24 cellular contexts compared by ENCODE assay signal in the genomic region with DNA sequence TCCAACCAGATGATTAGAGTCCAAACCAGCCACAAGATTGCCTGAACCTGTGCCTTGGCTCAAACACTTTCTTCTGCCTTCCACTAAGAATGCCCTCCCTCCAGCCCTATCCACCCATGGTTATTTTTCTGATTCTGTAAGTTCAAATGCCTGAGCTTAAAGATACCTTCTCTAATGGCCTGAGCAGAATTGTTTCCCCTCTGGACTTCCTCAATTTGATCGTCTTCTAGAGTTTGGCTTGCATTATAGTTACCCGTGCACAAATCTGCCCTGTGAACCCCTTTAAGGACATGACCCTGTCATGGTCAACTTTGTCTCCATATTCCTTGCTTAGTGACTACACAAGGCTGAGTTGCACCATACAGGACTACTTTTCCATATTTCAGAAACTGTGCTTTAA.
DNase-seq lines count a peak whose midpoint lies in the region; ATAC-seq and TF ChIP-seq lines count a peak whose summit lies in the region.
"Had no signal": no experiment of that assay in that cellular context is flagged by ENCODE, and none has a peak within 500 bp of the region (broad histone marks: within the 10 kb centered on the region; RNA-seq: fewer than 3 reads in every experiment).

No MANE protein-coding gene starts in this region.

- peak overlapping the region; percentile 34 for H3K27ac Mint-ChIP-seq in CD8-positive, alpha-beta T cell
- peak overlapping the region; percentile 40 to 59 for H3K27ac Mint-ChIP-seq in T-cell
- H3K27ac Mint-ChIP-seq in neural crest cell (ENCODE audit: unreplicated experiment) = peak overlapping the region; percentile 22
- H3K27ac Mint-ChIP-seq: type B pancreatic cell had no signal

- no peaks in the 10 kb centered on the region for H3K9me3 ChIP-seq in CD8-positive, alpha-beta T cell (ENCODE audit: low read length)
- H3K9me3 ChIP-seq: left ventricle myocardium inferior had no signal

- no peaks in the 10 kb centered on the region for H3K36me3 ChIP-seq in CD8-positive, alpha-beta T cell (ENCODE audit: insufficient read depth, low read length)
- H3K36me3 ChIP-seq: left ventricle myocardium inferior had no signal

- no peak overlapping the region for H3K4me3 Mint-ChIP-seq in CD8-positive, alpha-beta T cell
- H3K4me3 Mint-ChIP-seq in T-cell (peak overlapping the region in 1 of 3 donors; percentile 52), neural crest cell (no peak overlapping the region)
- H3K4me3 Mint-ChIP-seq: CD14-positive monocyte, type B pancreatic cell had no signal

- no peaks in the 10 kb centered on the region for H3K9me3 Mint-ChIP-seq in CD8-positive, alpha-beta T cell
- H3K9me3 Mint-ChIP-seq in T-cell (peaks cover 0 to 5% (median 0%) of the 10 kb centered on the region in 3 donors), neural crest cell (peaks cover 6% of the 10 kb centered on the region)
- H3K9me3 Mint-ChIP-seq: activated naive CD4-positive, alpha-beta T cell treated with anti-CD3 and anti-CD28 coated beads, Interleukin-2, amount 10 ng/mL, durations not matched to agents 7 days and 5 days had no signal

- POLR2A ChIA-PET in CD8-positive, alpha-beta T cell (lab: Charles Lee) = interaction anchor here (13.1 kb wide), 1 partner anchor 21 kb away, joined by 151 read pairs; no protein-coding TSS in a partner anchor
- POLR2A ChIA-PET in T-cell (lab: Charles Lee) = interaction anchor here in 1 of 2 donors (0.8 kb wide), 1 partner anchor 20 kb away, joined by 3 read pairs; no protein-coding TSS in a partner anchor

- CTCF ChIA-PET in CD8-positive, alpha-beta T cell (lab: Charles Lee) = interaction anchor here (0.6 to 4.4 kb wide), 6 partner anchors 21 to 497 kb away, joined by 3 to 21 read pairs (median 3); no protein-coding TSS in a partner anchor
- CTCF ChIA-PET in T-cell (lab: Charles Lee) = no interaction called here

- intact Hi-C loops in CD8-positive, alpha-beta T cell (cut with DNase I, micrococcal nuclease) = loop anchor here (5.0 kb wide), 4 partner anchors 37 to 407 kb away; no protein-coding TSS in a partner anchor
- intact Hi-C loops in posterior vena cava (cut with DNase I) = no loop called here

- H3K27me3 ChIP-seq in CD8-positive, alpha-beta T cell (ENCODE audit: insufficient read depth, low read length) = no peaks in the 10 kb centered on the region

- H3K4me1 ChIP-seq in CD8-positive, alpha-beta T cell (ENCODE audit: insufficient read depth, low read length) = peaks cover 67% of the 10 kb centered on the region

- H3K27me3 Mint-ChIP-seq in CD8-positive, alpha-beta T cell (ENCODE audit: low read depth) = no peaks in the 10 kb centered on the region
- H3K27me3 Mint-ChIP-seq in T-cell (no peaks in the 10 kb centered on the region), neural crest cell (ENCODE audit: low read depth) (peaks cover 9% of the 10 kb centered on the region)
- H3K27me3 Mint-ChIP-seq: activated naive CD4-positive, alpha-beta T cell treated with anti-CD3 and anti-CD28 coated beads, Interleukin-2, amount 10 ng/mL, durations not matched to agents 7 days and 5 days; activated T-helper 17 cell treated with anti-CD3 and anti-CD28 coated beads, Interleukin-2, amount 50 U/mL, for 72 hours; type B pancreatic cell had no signal

- H3K4me1 Mint-ChIP-seq in CD8-positive, alpha-beta T cell (ENCODE audit: low read depth) = peaks cover 82% of the 10 kb centered on the region
- H3K4me1 Mint-ChIP-seq in T-cell = peaks cover 74 to 87% (median 78%) of the 10 kb centered on the region in 3 donors
- H3K4me1 Mint-ChIP-seq in neural crest cell = peaks cover 30% of the 10 kb centered on the region

- H3K4me3 ChIP-seq in CD8-positive, alpha-beta T cell (ENCODE audit: low read depth, low read length) = no peak overlapping the region
- H3K4me3 ChIP-seq: left ventricle myocardium inferior had no signal

- no peaks in the 10 kb centered on the region for H3K36me3 Mint-ChIP-seq in CD8-positive, alpha-beta T cell
- H3K36me3 Mint-ChIP-seq in T-cell (peaks cover 5% of the 10 kb centered on the region), neural crest cell (ENCODE audit: low read depth) (no peaks in the 10 kb centered on the region)
- H3K36me3 Mint-ChIP-seq: CD14-positive monocyte, type B pancreatic cell had no signal

- no peak for TF ChIP-seq CTCF in CD8-positive, alpha-beta T cell (IDR thresholded peaks at IDR 0.05)
- TF ChIP-seq CTCF in neural crest cell (conservative IDR thresholded peaks at IDR 0.05) = no peak

- DNase-seq in NOMO-1 treated with DMSO at 0.1 percent for 48 hours (lab: John Stamatoyannopoulos, UW; ENCODE audit: unreplicated experiment) (peak; percentile 29), NOMO-1 treated with dmso at 0.1 percent for 144 hours (lab: John Stamatoyannopoulos, UW; ENCODE audit: unreplicated experiment) (no peak), T-cell (no peak), neural crest cell (ENCODE audit: low read depth, low spot score) (no peak), posterior vena cava (ENCODE audit: low spot score) (no peak), NCI-H524 treated with DMSO at 0.1 percent for 48 hours (lab: John Stamatoyannopoulos, UW) (no peak)
- no peak for DNase-seq in CD8-positive, alpha-beta T cell
- DNase-seq: 8988T; activated CD4-positive, alpha-beta T cell treated with anti-CD3 and anti-CD28 coated beads for 1 hour; head of caudate nucleus; islet precursor cell; left ventricle myocardium inferior; NCI-H1436; NCI-H2081 treated with DMSO at 0.1 percent for 48 hours; NCI-H226; occipital lobe; stimulated activated CD4-positive, alpha-beta T cell treated with anti-CD3 and anti-CD28 coated beads, Interleukin-4, amount 100 ng/mL, for 4 hours had no signal

- no peak overlapping the region for H3K27ac ChIP-seq in CD8-positive, alpha-beta T cell (ENCODE audit: low read depth, low read length)
- H3K27ac ChIP-seq: left ventricle myocardium inferior, RWPE1 had no signal

- ATAC-seq in CD8-positive, alpha-beta T cell = no peak
- no peak for ATAC-seq in T-cell (replicated peaks in 1 of 4)
- ATAC-seq in HG02973 (IDR thresholded peaks at IDR 0.05; ENCODE audit: unreplicated experiment) = no peak
- ATAC-seq: activated T-helper 17 cell treated with anti-CD3 and anti-CD28 coated beads, Interleukin-2, amount 50 U/mL, for 72 hours; esophagus mucosa had no signal

Comparison
In these comparisons a context has a peak if more than half of its experiments do, and no peak if none do; other contexts are left out.
1. intact Hi-C loops: an anchor here in CD8-positive, alpha-beta T cell (5.0 kb wide); none called in posterior vena cava.